ENCODE assay signal across 9 cellular contexts in the genomic region with DNA sequence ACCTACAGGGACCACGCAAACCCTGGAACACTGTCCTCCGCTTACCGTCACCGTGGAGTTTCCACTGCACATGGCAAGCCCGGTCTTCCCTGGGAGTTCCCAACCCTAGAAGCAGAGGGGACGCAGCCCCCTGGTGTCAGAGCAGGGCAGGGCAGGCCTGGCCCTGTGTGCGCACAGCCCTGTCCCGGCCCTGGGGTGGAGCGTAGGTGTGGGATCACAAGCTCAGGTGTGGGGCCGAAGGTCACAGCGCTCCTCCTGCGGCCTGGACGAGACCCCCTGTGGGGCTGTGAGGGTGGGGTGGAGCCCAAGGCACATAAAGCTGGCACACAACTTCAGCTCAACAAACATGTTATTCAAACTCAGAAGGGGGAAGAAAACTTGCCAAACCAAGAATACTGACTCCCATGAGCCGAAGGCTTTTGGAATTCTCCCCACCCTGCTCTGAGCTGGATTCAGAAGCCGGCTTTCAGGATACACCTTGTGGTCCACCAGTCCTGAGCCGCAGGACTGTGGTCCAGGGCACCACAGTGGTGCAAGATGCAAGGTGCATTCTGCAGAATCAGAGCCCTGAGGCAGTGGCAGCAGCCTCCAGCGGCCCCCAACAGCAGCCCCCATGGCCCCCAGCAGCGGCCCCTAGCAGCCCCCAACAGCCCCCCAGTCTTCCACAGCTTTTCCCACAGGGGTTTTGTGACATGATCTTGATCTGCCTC. TPM values are rescaled to one million over a fixed set of nuclear protein-coding genes. Genes with fewer than 3 reads are reported as not detected.
A peak's percentile ranks its signal among the peaks of the same experiment; 100 is the strongest.
DNase-seq lines count a peak whose midpoint lies in the region; ATAC-seq and TF ChIP-seq lines count a peak whose summit lies in the region.
"Had no signal": no experiment of that assay in that cellular context is flagged by ENCODE, and none has a peak within 500 bp of the region (broad histone marks: within the 10 kb centered on the region; RNA-seq: fewer than 3 reads in every experiment).

No MANE protein-coding gene starts in this region.

- no peaks in the 10 kb centered on the region for H3K4me1 ChIP-seq in heart right ventricle
- H3K4me1 ChIP-seq: tibial artery had no signal

- 40 to 48% methylated on average over 18 of the region's 18 CpGs for WGBS in heart right ventricle, 2 donors

- DNase-seq in activated gamma-delta T cell treated with Interleukin-2 at 50 U/mL for 16 hours = peak; percentile 30
- DNase-seq in activated gamma-delta T cell (lab: John Stamatoyannopoulos, UW) = no peak
- peak; percentile 45 for DNase-seq in NCI-H748 treated with DMSO at 0.1 percent for 48 hours (lab: John Stamatoyannopoulos, UW)
- peak; percentile 50 for DNase-seq in activated naive CD4-positive, alpha-beta T cell treated with Interleukin-2 at 50 U/mL for 16 hours
- DNase-seq in heart right ventricle = peak in 1 of 2 donors; percentile 46
- peak; percentile 46 for DNase-seq in stimulated activated CD4-positive, alpha-beta T cell treated with anti-CD3 and anti-CD28 coated beads, Interleukin-1b, Interleukin-23, amount 100 ng/mL, for 48 hours
- no peak for DNase-seq in GOT3 (lab: John Stamatoyannopoulos, UW)

- no peak overlapping the region for H3K4me3 ChIP-seq in heart right ventricle
- H3K4me3 ChIP-seq: tibial artery had no signal

- H3K27ac ChIP-seq in heart right ventricle = no peak overlapping the region
- H3K27ac ChIP-seq: tibial artery had no signal

- no peaks in the 10 kb centered on the region for H3K9me3 ChIP-seq in heart right ventricle
- H3K9me3 ChIP-seq: tibial artery had no signal

- peak; percentile 19 to 69 (median 59) for TF ChIP-seq CTCF in heart right ventricle (IDR thresholded peaks at IDR 0.05)

- H3K36me3 ChIP-seq in heart right ventricle = no peaks in the 10 kb centered on the region
- H3K36me3 ChIP-seq: tibial artery had no signal

- intact Hi-C loops in heart right ventricle (cut with DNase I) = loop anchor here in 2 of 10 donors (5.0 kb wide), 2 partner anchors 114 to 244 kb away; no protein-coding TSS in a partner anchor

- H3K27me3 ChIP-seq in heart right ventricle = peaks cover 0 to 39% (median 0%) of the 10 kb centered on the region in 7 donors

- ATAC-seq in HG02763 (IDR thresholded peaks at IDR 0.05; ENCODE audit: unreplicated experiment) = peak; percentile 88
- peak in 7 of 8 donors; percentile 67 to 82 (median 79) for ATAC-seq in heart right ventricle

RNA-seq across cellular contexts. Expression of a gene that starts 11.8 kb away (rescaled TPM):
- 10 to 100 TPM; 35.9 to 44.7 (median 41.0) TPM for total RNA-seq in heart right ventricle
- polyA plus RNA-seq in heart right ventricle = 10 to 100 TPM; 29.0 to 29.1 TPM

Comparison
In these comparisons a context has a peak if more than half of its experiments do, and no peak if none do; other contexts are left out.
1. DNase-seq: peak in activated gamma-delta T cell treated with Interleukin-2 at 50 U/mL for 16 hours (single experiment), NCI-H748 treated with DMSO at 0.1 percent for 48 hours (single experiment), activated naive CD4-positive, alpha-beta T cell treated with Interleukin-2 at 50 U/mL for 16 hours (single experiment) and stimulated activated CD4-positive, alpha-beta T cell treated with anti-CD3 and anti-CD28 coated beads, Interleukin-1b, Interleukin-23, amount 100 ng/mL, for 48 hours (single experiment); none in activated gamma-delta T cell (single experiment) and GOT3 (single experiment).